In the genomic region with DNA sequence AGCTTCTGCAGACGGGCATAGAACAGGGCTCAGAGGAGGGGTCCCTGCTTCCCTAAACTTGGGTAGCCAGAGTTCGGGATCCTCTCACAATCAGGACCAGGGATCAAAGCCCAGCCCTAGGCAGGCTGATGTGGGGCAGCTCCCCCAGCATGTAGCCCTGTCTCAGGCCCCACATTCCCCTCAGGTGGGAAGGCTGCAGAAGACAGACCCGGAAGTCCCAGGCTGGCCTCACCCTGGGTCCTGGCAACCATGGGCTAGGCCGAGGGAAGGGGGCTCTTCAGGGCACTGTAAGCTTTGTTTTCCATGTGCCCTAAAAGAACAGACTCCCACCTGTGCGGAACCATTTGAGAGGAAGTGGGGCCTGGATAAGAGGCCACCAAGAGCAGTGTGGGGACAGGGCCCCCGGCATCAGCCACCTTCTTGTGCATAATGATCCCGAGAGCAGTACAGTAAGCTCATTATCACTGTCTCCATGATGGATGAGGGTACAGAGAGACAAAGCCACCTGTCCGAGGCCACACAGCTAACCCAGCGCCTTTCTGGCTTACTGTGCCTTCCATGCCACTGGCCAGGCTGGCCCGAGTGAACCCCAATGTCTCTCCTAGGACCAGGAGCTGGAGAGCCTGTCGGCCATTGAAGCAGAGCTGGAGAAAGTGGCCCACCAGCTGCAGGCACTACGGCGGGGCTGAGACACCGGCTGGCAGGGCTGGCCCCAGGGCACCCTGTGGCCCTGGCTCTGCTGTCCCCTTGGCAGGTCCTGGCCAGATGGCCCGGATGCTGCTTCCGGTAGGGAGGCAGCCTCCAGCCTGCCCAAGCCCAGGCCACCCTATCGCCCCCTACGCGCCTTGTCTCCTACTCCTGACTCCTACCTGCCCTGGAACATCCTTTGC, we compare ENCODE assay signal across 1 cellular context.
TF ChIP-seq lines count a peak whose summit lies in the region.

No MANE protein-coding gene starts in this region.

TF ChIP-seq in SK-N-SH treated with all-trans-retinoic acid at 6 μM for 48 hours, 23 proteins besides CTCF, POLR2A, EP300 and RAD21 (continued from another document):
- no peak for TF ChIP-seq POU6F1 (CRISPR knock-in tag; IDR thresholded peaks at IDR 0.05; ENCODE audit: borderline replicate concordance, low read depth)
- TF ChIP-seq ZNF565 (CRISPR knock-in tag; conservative IDR thresholded peaks at IDR 0.05; ENCODE audit: low read depth), result no peak
- TF ChIP-seq, protein P1, sequence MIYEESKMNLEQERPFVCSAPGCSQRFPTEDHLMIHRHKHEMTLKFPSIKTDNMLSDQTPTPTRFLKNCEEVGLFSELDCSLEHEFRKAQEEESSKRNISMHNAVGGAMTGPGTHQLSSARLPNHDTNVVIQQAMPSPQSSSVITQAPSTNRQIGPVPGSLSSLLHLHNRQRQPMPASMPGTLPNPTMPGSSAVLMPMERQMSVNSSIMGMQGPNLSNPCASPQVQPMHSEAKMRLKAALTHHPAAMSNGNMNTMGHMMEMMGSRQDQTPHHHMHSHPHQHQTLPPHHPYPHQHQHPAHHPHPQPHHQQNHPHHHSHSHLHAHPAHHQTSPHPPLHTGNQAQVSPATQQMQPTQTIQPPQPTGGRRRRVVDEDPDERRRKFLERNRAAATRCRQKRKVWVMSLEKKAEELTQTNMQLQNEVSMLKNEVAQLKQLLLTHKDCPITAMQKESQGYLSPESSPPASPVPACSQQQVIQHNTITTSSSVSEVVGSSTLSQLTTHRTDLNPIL (CRISPR knock-in tag; IDR thresholded peaks at IDR 0.05; ENCODE audit: low read depth), result no peak
- TF ChIP-seq ZFP30 (CRISPR knock-in tag; IDR thresholded peaks at IDR 0.05), result no peak
- TF ChIP-seq, protein P2, sequence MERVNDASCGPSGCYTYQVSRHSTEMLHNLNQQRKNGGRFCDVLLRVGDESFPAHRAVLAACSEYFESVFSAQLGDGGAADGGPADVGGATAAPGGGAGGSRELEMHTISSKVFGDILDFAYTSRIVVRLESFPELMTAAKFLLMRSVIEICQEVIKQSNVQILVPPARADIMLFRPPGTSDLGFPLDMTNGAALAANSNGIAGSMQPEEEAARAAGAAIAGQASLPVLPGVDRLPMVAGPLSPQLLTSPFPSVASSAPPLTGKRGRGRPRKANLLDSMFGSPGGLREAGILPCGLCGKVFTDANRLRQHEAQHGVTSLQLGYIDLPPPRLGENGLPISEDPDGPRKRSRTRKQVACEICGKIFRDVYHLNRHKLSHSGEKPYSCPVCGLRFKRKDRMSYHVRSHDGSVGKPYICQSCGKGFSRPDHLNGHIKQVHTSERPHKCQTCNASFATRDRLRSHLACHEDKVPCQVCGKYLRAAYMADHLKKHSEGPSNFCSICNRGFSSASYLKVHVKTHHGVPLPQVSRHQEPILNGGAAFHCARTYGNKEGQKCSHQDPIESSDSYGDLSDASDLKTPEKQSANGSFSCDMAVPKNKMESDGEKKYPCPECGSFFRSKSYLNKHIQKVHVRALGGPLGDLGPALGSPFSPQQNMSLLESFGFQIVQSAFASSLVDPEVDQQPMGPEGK (CRISPR knock-in tag; IDR thresholded peaks at IDR 0.05; ENCODE audit: borderline replicate concordance), result no peak
